Comparison of ENCODE assay signal across 20 cellular contexts in genomic region chr1:3261007-3261968, GRCh38.
"Had no signal": no experiment of that assay in that cellular context is flagged by ENCODE, and none has a peak within 500 bp of the region (broad histone marks: within the 10 kb centered on the region; RNA-seq: fewer than 3 reads in every experiment).

No MANE protein-coding gene starts in this region.

- H3K9me3 ChIP-seq: left lung, prostate gland, tibial artery, uterus had no signal

- DNase-seq: activated CD4-positive, alpha-beta T cell treated with anti-CD3 and anti-CD28 coated beads, Interleukin-2, amount 10 ng/mL, durations not matched to agents 24 days and 14 days; activated CD8-positive, alpha-beta T cell treated with anti-CD3 and anti-CD28 coated beads for 36 hours; activated naive CD4-positive, alpha-beta T cell; activated naive CD8-positive, alpha-beta T cell treated with anti-CD3 and anti-CD28 coated beads for 36 hours; activated T-cell treated with anti-CD3 and anti-CD28 coated beads, Interleukin-2, amount 50 U/mL, for 1 hour; amniotic stem cell; central memory CD4-positive, alpha-beta T cell; dorsolateral prefrontal cortex; foreskin fibroblast; hypothalamus; stimulated activated CD4-positive, alpha-beta T cell treated with anti-CD3 and anti-CD28 coated beads, Interleukin-4, amount 100 ng/mL, for 24 hours; T1000; tibial artery; uterus had no signal

- H3K27me3 ChIP-seq: tibial artery had no signal

- H3K36me3 ChIP-seq: left lung, prostate gland, tibial artery, uterus had no signal

- H3K4me3 ChIP-seq: dorsolateral prefrontal cortex, left lung, prostate gland, tibial artery, uterus had no signal

- H3K27ac ChIP-seq: dorsolateral prefrontal cortex, epithelial cell of prostate, left lung, prostate gland, tibial artery, uterus had no signal

- ATAC-seq: activated CD8-positive, alpha-beta T cell treated with anti-CD3 and anti-CD28 coated beads for 36 hours; activated T-helper 17 cell treated with anti-CD3 and anti-CD28 coated beads, Interleukin-2, amount 50 U/mL, for 72 hours; left lung; sciatic nerve; stimulated activated effector memory CD8-positive, alpha-beta T cell treated with anti-CD3 and anti-CD28 coated beads, Interleukin-12 subunit alpha, Interleukin-12 subunit beta, amount 100 ng/mL, for 72 hours had no signal

- H3K4me1 ChIP-seq: left lung, prostate gland, uterus had no signal
